Comparison of ENCODE assay signal across 8 cellular contexts in the genomic region with DNA sequence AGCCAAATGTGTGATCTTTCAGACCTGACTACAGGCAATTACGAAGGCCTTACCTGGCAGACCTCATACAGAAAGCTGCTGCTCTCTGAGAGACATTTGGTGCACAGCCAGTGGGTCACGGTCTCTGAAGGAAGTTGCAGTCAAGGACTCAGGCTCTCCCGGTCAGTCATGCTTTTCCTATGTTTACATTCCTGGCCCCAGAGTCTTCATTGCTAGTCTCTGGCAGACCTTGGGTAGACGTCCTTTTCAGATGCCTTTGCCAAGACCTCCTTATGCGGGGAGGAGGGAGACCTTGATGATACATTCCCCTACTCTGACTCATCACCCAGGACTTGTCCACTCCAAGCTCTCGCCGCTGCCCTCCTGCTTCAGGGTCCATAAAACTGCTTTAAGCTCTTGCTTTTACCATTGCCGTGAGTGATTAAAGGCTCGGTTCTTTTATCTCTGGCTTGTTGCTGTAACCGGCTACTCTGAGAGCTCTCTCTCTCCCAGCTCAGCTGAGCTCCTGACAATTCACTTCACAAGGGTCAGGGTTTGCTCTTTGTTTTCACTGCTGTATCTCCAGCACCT.
DNase-seq lines count a peak whose midpoint lies in the region; ATAC-seq and TF ChIP-seq lines count a peak whose summit lies in the region.

No MANE protein-coding gene starts in this region.

- in situ Hi-C loops in GM13977 (cut with MboI; ENCODE audit: low pct_unique_long_range_greater_than_20kb, low sequenced_read_pairs, unreplicated experiment), result no loop called here

- no peak for TF ChIP-seq CTCF in GM13977 (IDR thresholded peaks at IDR 0.05; ENCODE audit: extremely low read depth, insufficient read depth, missing control alignments)

- H3K4me3 ChIP-seq in effector memory CD4-positive, alpha-beta T cell (ENCODE audit: insufficient read depth, low read depth, low read length, poor library complexity, severe bottlenecking), result no peak overlapping the region

- no peaks in the 10 kb centered on the region for H3K36me3 ChIP-seq in effector memory CD4-positive, alpha-beta T cell (ENCODE audit: control insufficient read depth, insufficient read depth, low read length)

- H3K27me3 ChIP-seq in effector memory CD4-positive, alpha-beta T cell (replicated peaks; ENCODE audit: control insufficient read depth, insufficient read depth, low read length, poor library complexity, severe bottlenecking), result no peaks in the 10 kb centered on the region

- ATAC-seq in SK-N-SH treated with all-trans-retinoic acid at 6 μM for 48 hours (peak; percentile 99), Right ventricle myocardium superior (ENCODE audit: poor library complexity) (peak; percentile 92), HG02870 (IDR thresholded peaks at IDR 0.05; ENCODE audit: unreplicated experiment) (no peak)

- intact Hi-C loops in Right ventricle myocardium superior (cut with DNase I), result no loop called here

- no peaks in the 10 kb centered on the region for H3K4me1 ChIP-seq in effector memory CD4-positive, alpha-beta T cell (ENCODE audit: control insufficient read depth, insufficient read depth, low read length, poor library complexity, severe bottlenecking)

- no peaks in the 10 kb centered on the region for H3K9me3 ChIP-seq in effector memory CD4-positive, alpha-beta T cell (ENCODE audit: control insufficient read depth, low read length)

- no peak overlapping the region for H3K27ac ChIP-seq in effector memory CD4-positive, alpha-beta T cell (ENCODE audit: insufficient read depth, low read length, poor library complexity, severe bottlenecking)

- peak; percentile 100 for DNase-seq in GM04503 (ENCODE audit: low read depth)
- DNase-seq in Right ventricle myocardium superior, result peak; percentile 46
- DNase-seq in renal cortical epithelial cell (ENCODE audit: low read depth), result peak; percentile 100
- no peak for DNase-seq in effector memory CD4-positive, alpha-beta T cell
- no peak for DNase-seq in GM13977 (ENCODE audit: low spot score)
- no peak for DNase-seq in stimulated activated CD4-positive, alpha-beta T cell treated with anti-CD3 and anti-CD28 coated beads, Interleukin-4, amount 100 ng/mL, for 24 hours

TF ChIP-seq in SK-N-SH treated with all-trans-retinoic acid at 6 μM for 48 hours, 23 proteins besides CTCF, POLR2A, EP300 and RAD21:
- TF ChIP-seq SNAI2 (CRISPR knock-in tag; IDR thresholded peaks at IDR 0.05) (no peak), CSDC2 (CRISPR knock-in tag; IDR thresholded peaks at IDR 0.05) (peak; percentile 42; the same call in 1 of the 2 replicates), ZFP3 (CRISPR knock-in tag; IDR thresholded peaks at IDR 0.05) (0 out of 2 replicates have a peak, but pooled peaks have one; percentile 25), RARB (CRISPR knock-in tag; IDR thresholded peaks at IDR 0.05) (no peak)

Comparison
In these comparisons a context has a peak if more than half of its experiments do, and no peak if none do; other contexts are left out.
1. DNase-seq: peak in GM04503 (single experiment), Right ventricle myocardium superior (single experiment) and renal cortical epithelial cell (single experiment); none in effector memory CD4-positive, alpha-beta T cell (0 of 3), GM13977 (single experiment) and stimulated activated CD4-positive, alpha-beta T cell treated with anti-CD3 and anti-CD28 coated beads, Interleukin-4, amount 100 ng/mL, for 24 hours (single experiment).